1 cellular context compared by ENCODE assay signal in genomic region chr11:65413077-65413664, GRCh38.
TF ChIP-seq lines count a peak whose summit lies in the region.

No MANE protein-coding gene starts in this region.

TF ChIP-seq in K562, 482 proteins besides CTCF, POLR2A, EP300 and RAD21:
- TF ChIP-seq, protein P1, sequence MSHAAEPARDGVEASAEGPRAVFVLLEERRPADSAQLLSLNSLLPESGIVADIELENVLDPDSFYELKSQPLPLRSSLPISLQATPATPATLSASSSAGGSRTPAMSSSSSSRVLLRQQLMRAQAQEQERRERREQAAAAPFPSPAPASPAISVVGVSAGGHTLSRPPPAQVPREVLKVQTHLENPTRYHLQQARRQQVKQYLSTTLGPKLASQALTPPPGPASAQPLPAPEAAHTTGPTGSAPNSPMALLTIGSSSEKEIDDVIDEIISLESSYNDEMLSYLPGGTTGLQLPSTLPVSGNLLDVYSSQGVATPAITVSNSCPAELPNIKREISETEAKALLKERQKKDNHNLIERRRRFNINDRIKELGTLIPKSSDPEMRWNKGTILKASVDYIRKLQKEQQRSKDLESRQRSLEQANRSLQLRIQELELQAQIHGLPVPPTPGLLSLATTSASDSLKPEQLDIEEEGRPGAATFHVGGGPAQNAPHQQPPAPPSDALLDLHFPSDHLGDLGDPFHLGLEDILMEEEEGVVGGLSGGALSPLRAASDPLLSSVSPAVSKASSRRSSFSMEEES (CRISPR knock-in tag; IDR thresholded peaks at IDR 0.05): peak; percentile 67
- 0 out of 2 replicates have a peak, but pooled peaks have one; percentile 14 for TF ChIP-seq ZNF121 (CRISPR knock-in tag; conservative IDR thresholded peaks at IDR 0.05)
